In the genomic region with DNA sequence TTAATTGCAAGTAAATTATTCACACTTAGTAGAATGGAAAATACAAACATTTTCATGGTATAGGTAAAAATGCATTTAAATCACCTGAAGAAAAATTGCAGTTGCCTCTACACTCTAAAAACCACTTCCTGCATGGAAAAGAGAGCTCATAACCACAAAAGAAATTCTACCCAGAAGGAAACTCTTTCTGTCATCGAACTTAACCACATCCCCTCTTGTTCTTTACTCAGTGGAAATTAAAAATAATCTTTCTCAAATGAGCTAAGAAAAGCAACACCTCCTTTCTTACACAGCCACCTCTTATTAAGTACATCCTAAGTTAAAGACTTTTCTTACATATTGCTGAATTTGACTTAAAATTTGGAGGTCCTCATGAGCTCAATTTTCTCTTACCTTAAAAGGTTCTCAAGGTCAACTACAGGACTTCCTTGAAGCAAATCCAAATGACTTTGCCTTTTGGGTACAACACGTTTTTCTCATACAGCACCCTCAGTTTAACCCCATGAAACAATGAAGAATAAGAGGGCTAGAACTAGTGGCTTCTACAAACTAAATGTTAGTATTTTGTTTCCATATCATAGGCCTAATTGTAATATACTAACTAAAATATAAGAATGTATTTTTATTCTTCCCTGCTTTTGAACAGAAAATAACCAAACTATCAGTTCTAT, we compare ENCODE assay signal across 8 cellular contexts.
A peak's percentile ranks its signal among the peaks of the same experiment; 100 is the strongest.
DNase-seq lines count a peak whose midpoint lies in the region; ATAC-seq and TF ChIP-seq lines count a peak whose summit lies in the region.

No MANE protein-coding gene starts in this region.

- H3K27me3 Mint-ChIP-seq in Calu3 (ENCODE audit: unreplicated experiment), result no peaks in the 10 kb centered on the region

- BruUV-seq in Calu3 (replicated peaks; lab: Mats Ljungman, UMichigan), result no TSS peak

- intact Hi-C loops in Calu3 (cut with micrococcal nuclease; ENCODE audit: unreplicated experiment), result no loop called here

- CTCF ChIA-PET in GM10248 (lab: Yijun Ruan, JAX) (interaction anchor here (1.1 to 1.5 kb wide), 4 partner anchors 11 to 418 kb away, joined by 3 to 5 read pairs (median 4); no protein-coding TSS in a partner anchor), Calu3 (lab: Charles Lee) (no interaction called here), HEK293T (lab: Yijun Ruan, JAX) (interaction anchor here (0.5 kb wide), 1 partner anchor 212 kb away, joined by 8 read pairs; no protein-coding TSS in a partner anchor)

- peak; percentile 73 for ATAC-seq in GM19468 (IDR thresholded peaks at IDR 0.05; ENCODE audit: extremely low read depth, unreplicated experiment)
- peak; percentile 92 for ATAC-seq in HG03378 (IDR thresholded peaks at IDR 0.05; ENCODE audit: unreplicated experiment)
- ATAC-seq in activated naive CD4-positive, alpha-beta T cell treated with anti-CD3 and anti-CD28 coated beads, Interleukin-2, amount 50 U/mL, for 72 hours, result peak; percentile 89 to 93

- TF ChIP-seq CTCF in GM10248 (IDR thresholded peaks at IDR 0.05; ENCODE audit: control extremely low read depth, extremely low read depth, low read depth, missing control alignments) (no peak), Calu3 (IDR thresholded peaks at IDR 0.05; ENCODE audit: unreplicated experiment) (no peak)

- H3K4me1 Mint-ChIP-seq in Calu3 (ENCODE audit: low read depth, unreplicated experiment), result no peaks in the 10 kb centered on the region

- peaks cover 6 to 32% of the 10 kb centered on the region in 2 donors for H3K36me3 Mint-ChIP-seq in activated naive CD4-positive, alpha-beta T cell treated with anti-CD3 and anti-CD28 coated beads, Interleukin-2, amount 50 U/mL, for 72 hours
- H3K36me3 Mint-ChIP-seq in Calu3 (ENCODE audit: insufficient read depth, unreplicated experiment), result no peaks in the 10 kb centered on the region

- POLR2A ChIA-PET in GM10248 (lab: Yijun Ruan, JAX) (no interaction called here), HEK293T (lab: Yijun Ruan, JAX) (no interaction called here)

- peaks cover 4 to 13% of the 10 kb centered on the region in 2 donors for H3K9me3 Mint-ChIP-seq in activated naive CD4-positive, alpha-beta T cell treated with anti-CD3 and anti-CD28 coated beads, Interleukin-2, amount 50 U/mL, for 72 hours
- H3K9me3 Mint-ChIP-seq in Calu3 (ENCODE audit: low read depth, unreplicated experiment), result peaks cover 4% of the 10 kb centered on the region

- peak overlapping the region; percentile 82 to 89 for H3K27ac Mint-ChIP-seq in activated naive CD4-positive, alpha-beta T cell treated with anti-CD3 and anti-CD28 coated beads, Interleukin-2, amount 50 U/mL, for 72 hours
- no peak overlapping the region for H3K27ac Mint-ChIP-seq in Calu3 (ENCODE audit: unreplicated experiment)

- DNase-seq in GM10248 (ENCODE audit: extremely low spot score) (peak; percentile 21), NCI-H345 treated with DMSO at 0.1 percent for 48 hours (lab: John Stamatoyannopoulos, UW; ENCODE audit: unreplicated experiment) (no peak), Calu3 (no peak), HEK293T (ENCODE audit: extremely low spot score) (no peak)
- DNase-seq in activated naive CD4-positive, alpha-beta T cell treated with anti-CD3 and anti-CD28 coated beads, Interleukin-2, amount 50 U/mL, for 72 hours (ENCODE audit: low spot score in 2 of 2), result no peak
- no peak for DNase-seq in activated effector memory CD4-positive, alpha-beta T cell treated with Interleukin-2 at 50 U/mL for 16 hours

- no peak overlapping the region for H3K4me3 Mint-ChIP-seq in Calu3 (ENCODE audit: low read depth, unreplicated experiment)

TF ChIP-seq in HEK293T, 16 proteins besides CTCF, POLR2A, EP300 and RAD21:
- TF ChIP-seq SUZ12 (IDR thresholded peaks at IDR 0.05), result no peak
- TF ChIP-seq HDGF (IDR thresholded peaks at IDR 0.05; ENCODE audit: borderline replicate concordance), result no peak
- TF ChIP-seq CTBP1 (IDR thresholded peaks at IDR 0.05; ENCODE audit: borderline replicate concordance), result no peak
- no peak for TF ChIP-seq TARDBP (IDR thresholded peaks at IDR 0.05)
- no peak for TF ChIP-seq LEF1 (IDR thresholded peaks at IDR 0.05; ENCODE audit: borderline replicate concordance)
- TF ChIP-seq FOXA1 (IDR thresholded peaks at IDR 0.05), result no peak
- TF ChIP-seq, protein P1, sequence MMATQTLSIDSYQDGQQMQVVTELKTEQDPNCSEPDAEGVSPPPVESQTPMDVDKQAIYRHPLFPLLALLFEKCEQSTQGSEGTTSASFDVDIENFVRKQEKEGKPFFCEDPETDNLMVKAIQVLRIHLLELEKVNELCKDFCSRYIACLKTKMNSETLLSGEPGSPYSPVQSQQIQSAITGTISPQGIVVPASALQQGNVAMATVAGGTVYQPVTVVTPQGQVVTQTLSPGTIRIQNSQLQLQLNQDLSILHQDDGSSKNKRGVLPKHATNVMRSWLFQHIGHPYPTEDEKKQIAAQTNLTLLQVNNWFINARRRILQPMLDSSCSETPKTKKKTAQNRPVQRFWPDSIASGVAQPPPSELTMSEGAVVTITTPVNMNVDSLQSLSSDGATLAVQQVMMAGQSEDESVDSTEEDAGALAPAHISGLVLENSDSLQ (IDR thresholded peaks at IDR 0.05), result no peak
- no peak for TF ChIP-seq ELF4 (IDR thresholded peaks at IDR 0.05)
- no peak for TF ChIP-seq L3MBTL2 (conservative IDR thresholded peaks at IDR 0.05)
- TF ChIP-seq FOXM1 (IDR thresholded peaks at IDR 0.05; ENCODE audit: borderline replicate concordance), result no peak
- no peak for TF ChIP-seq BHLHE40 (IDR thresholded peaks at IDR 0.05; ENCODE audit: borderline replicate concordance)
- no peak for TF ChIP-seq ARNT (IDR thresholded peaks at IDR 0.05)
- TF ChIP-seq SP1 (IDR thresholded peaks at IDR 0.05), result no peak
TF ChIP-seq in HEK293T: peak in this region for 0.
